ENCODE assay signal across 20 cellular contexts in genomic region chr10:78764436-78764835, GRCh38.
A peak's percentile ranks its signal among the peaks of the same experiment; 100 is the strongest.
DNase-seq lines count a peak whose midpoint lies in the region; ATAC-seq and TF ChIP-seq lines count a peak whose summit lies in the region.
"Had no signal": no experiment of that assay in that cellular context is flagged by ENCODE, and none has a peak within 500 bp of the region (broad histone marks: within the 10 kb centered on the region; RNA-seq: fewer than 3 reads in every experiment).

No MANE protein-coding gene starts in this region.

- intact Hi-C loops in esophagus muscularis mucosa (cut with DNase I) = no loop called here

- TF ChIP-seq POLR2A in esophagus muscularis mucosa (IDR thresholded peaks at IDR 0.05; ENCODE audit: low read depth) = no peak

- TF ChIP-seq CTCF in esophagus muscularis mucosa (IDR thresholded peaks at IDR 0.05) = no peak

- TF ChIP-seq EP300 in esophagus muscularis mucosa (IDR thresholded peaks at IDR 0.05) = no peak

- H3K9me3 ChIP-seq in esophagus muscularis mucosa = no peaks in the 10 kb centered on the region
- H3K9me3 ChIP-seq: body of pancreas had no signal

- no peak for ATAC-seq in HG02938 (IDR thresholded peaks at IDR 0.05; ENCODE audit: unreplicated experiment)
- no peak for ATAC-seq in GM21717 (IDR thresholded peaks at IDR 0.05; ENCODE audit: unreplicated experiment)
- ATAC-seq: HepG2 had no signal

- H3K4me3 ChIP-seq in esophagus muscularis mucosa = no peak overlapping the region
- H3K4me3 ChIP-seq: body of pancreas had no signal

- H3K4me1 ChIP-seq in esophagus muscularis mucosa = peaks cover 8 to 41% (median 33%) of the 10 kb centered on the region in 4 donors
- H3K4me1 ChIP-seq: body of pancreas had no signal

- peak overlapping the region; percentile 69 to 82 (median 76) for H3K27ac ChIP-seq in esophagus muscularis mucosa (replicated peaks in 1 of 4)
- H3K27ac ChIP-seq: body of pancreas, C4-2B had no signal

- no peaks in the 10 kb centered on the region for H3K36me3 ChIP-seq in esophagus muscularis mucosa

- WGBS in esophagus muscularis mucosa = 81% methylated on average over 5 of the region's 5 CpGs

- DNase-seq in NOMO-1 (lab: John Stamatoyannopoulos, UW; ENCODE audit: unreplicated experiment in 2 of 2) (peak; percentile 17 to 18), NOMO-1 treated with dmso at 0.1 percent for 144 hours (lab: John Stamatoyannopoulos, UW; ENCODE audit: unreplicated experiment) (no peak), Kasumi-1 (lab: John Stamatoyannopoulos, UW) (peak; percentile 18 to 20), esophagus muscularis mucosa (ENCODE audit: extremely low spot score) (no peak), occipital lobe (lab: John Stamatoyannopoulos, UW) (no peak)
- DNase-seq in stimulated activated CD8-positive, alpha-beta memory T cell treated with anti-CD3 and anti-CD28 coated beads, Interleukin-4, amount 100 ng/mL, for 48 hours = peak; percentile 39
- DNase-seq: 8988T; activated CD4-positive, alpha-beta T cell treated with anti-CD3 and anti-CD28 coated beads, Interleukin-2, amount 10 ng/mL, durations not matched to agents 7 days and 5 days; activated gamma-delta T cell treated with Interleukin-2 at 50 U/mL for 16 hours; DMS53; HFFc6; kidney; NCI-H1048; NK-92 treated with Interleukin-12 subunit alpha and Interleukin-12 subunit beta, amount 100 ng/mL, for 24 hours; T1000 had no signal

- H3K27me3 ChIP-seq in esophagus muscularis mucosa = no peaks in the 10 kb centered on the region
- H3K27me3 ChIP-seq: body of pancreas had no signal

Comparison
In these comparisons a context has a peak if more than half of its experiments do, and no peak if none do; other contexts are left out.
1. DNase-seq: peak in NOMO-1 (2 of 2), Kasumi-1 (2 of 2) and stimulated activated CD8-positive, alpha-beta memory T cell treated with anti-CD3 and anti-CD28 coated beads, Interleukin-4, amount 100 ng/mL, for 48 hours (single experiment); none in NOMO-1 treated with dmso at 0.1 percent for 144 hours (single experiment), esophagus muscularis mucosa (single experiment) and occipital lobe (single experiment).